Comparison of ENCODE assay signal across 8 cellular contexts in the genomic region with DNA sequence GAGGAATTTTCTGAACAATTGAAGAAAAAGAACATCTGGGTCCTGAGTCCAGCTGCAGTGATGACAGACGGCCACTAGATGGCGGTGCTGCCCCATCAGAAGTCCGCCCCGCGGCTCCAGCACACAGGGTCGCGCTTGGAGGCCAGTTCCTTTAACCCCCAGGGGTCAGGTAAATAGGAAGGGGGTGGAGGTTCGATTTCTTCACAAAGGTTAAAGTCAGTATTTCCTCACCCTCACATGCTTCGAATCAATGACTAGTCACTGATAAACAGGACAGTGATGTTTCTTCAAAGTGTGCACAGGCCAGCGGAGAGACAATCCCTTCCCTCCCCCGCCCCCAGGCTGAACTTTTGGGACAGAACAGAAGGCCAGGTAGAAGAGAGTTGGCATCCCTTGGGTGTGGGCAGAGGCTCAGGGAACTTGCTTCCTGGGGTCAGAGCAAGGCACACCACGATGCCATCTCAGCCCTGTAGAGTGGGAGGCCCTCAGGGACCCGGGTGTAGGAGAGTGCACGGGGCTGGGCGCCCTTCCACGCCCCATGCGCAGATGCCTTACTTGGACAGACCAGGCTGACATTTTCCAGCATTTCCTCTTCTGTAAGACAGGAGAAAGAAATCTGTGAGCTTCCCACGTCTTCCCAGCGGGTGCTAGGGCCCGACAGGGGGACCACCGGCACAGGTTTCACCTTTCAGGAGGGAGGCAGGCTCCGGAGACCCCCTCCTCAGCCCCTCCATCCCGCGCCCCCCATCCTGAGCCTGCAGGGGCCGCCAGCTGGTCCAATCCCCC. TPM values are rescaled to one million over a fixed set of nuclear protein-coding genes. Genes with fewer than 3 reads are reported as not detected.
DNase-seq lines count a peak whose midpoint lies in the region; ATAC-seq and TF ChIP-seq lines count a peak whose summit lies in the region.

No MANE protein-coding gene starts in this region.

- H3K27me3 ChIP-seq in body of pancreas: peaks cover 0 to 12% of the 10 kb centered on the region in 2 donors

- H3K27ac ChIP-seq in body of pancreas: no peak overlapping the region

- H3K4me1 ChIP-seq in ES-I3 (ENCODE audit: insufficient read depth, low read length): peaks cover 8% of the 10 kb centered on the region; the same call in 1 of the 2 replicates
- H3K4me1 ChIP-seq in body of pancreas: peaks cover 20% of the 10 kb centered on the region

- WGBS in body of pancreas, 2 donors: 14 to 15% methylated on average over 17 to 25 of the region's 25 CpGs

- peak; percentile 93 to 99 (median 94) for TF ChIP-seq CTCF in body of pancreas (IDR thresholded peaks at IDR 0.05)

- no peak overlapping the region for H3K4me3 ChIP-seq in body of pancreas
- H3K4me3 ChIP-seq in iPS-18c (ENCODE audit: insufficient read depth, low read depth, low read length): peak overlapping the region; percentile 69

- in situ Hi-C loops in KBM-7 (cut with MboI; ENCODE audit: low pct_unique_long_range_greater_than_20kb, low sequenced_read_pairs): loop anchor here (10.0 kb wide), 1 partner anchor 72 kb away; no protein-coding TSS in a partner anchor

- H3K9me3 ChIP-seq in ES-I3 (ENCODE audit: control insufficient read depth, insufficient read depth, low read length): no peaks in the 10 kb centered on the region
- H3K9me3 ChIP-seq in body of pancreas: no peaks in the 10 kb centered on the region
- H3K9me3 ChIP-seq in iPS-18c (ENCODE audit: control insufficient read depth, insufficient read depth, low read length): no peaks in the 10 kb centered on the region

- intact Hi-C loops in body of pancreas (cut with DNase I): loop anchor here (5.0 kb wide), 1 partner anchor 274 kb away; no protein-coding TSS in a partner anchor

- H3K36me3 ChIP-seq in ES-I3 (ENCODE audit: insufficient read depth, low read length) (no peaks in the 10 kb centered on the region), body of pancreas (replicated peaks in 1 of 2; ENCODE audit: insufficient read depth in 1 of 2, low read depth in 2 of 2) (no peaks in the 10 kb centered on the region)

- peak; percentile 59 for DNase-seq in KBM-7
- DNase-seq in T-helper 22 cell (ENCODE audit: low read depth): peak; percentile 7
- DNase-seq in body of pancreas: peak; percentile 52 to 75 (median 69)
- DNase-seq in smooth muscle cell of the brain vasculature (ENCODE audit: low read depth, low spot score): peak; percentile 24
- no peak for DNase-seq in cerebellar nuclear complex (lab: John Stamatoyannopoulos, UW)

- H3K9ac ChIP-seq in ES-I3 (ENCODE audit: low read depth, low read length): peak overlapping the region; percentile 52; the same call in 1 of the 2 replicates

- no peak for TF ChIP-seq POLR2A in body of pancreas (IDR thresholded peaks at IDR 0.05)

- ATAC-seq in GM21528 (IDR thresholded peaks at IDR 0.05; ENCODE audit: low FRiP score, unreplicated experiment) (peak; percentile 84), body of pancreas (peak; percentile 70)

RNA-seq across cellular contexts. Expression of a gene that starts 0.7 kb away (rescaled TPM):
- total RNA-seq in body of pancreas: under 1 TPM; 0.66 to 0.78 TPM

Comparison
In these comparisons a context has a peak if more than half of its experiments do, and no peak if none do; other contexts are left out.
1. DNase-seq: peak in KBM-7 (single experiment), T-helper 22 cell (single experiment), body of pancreas (4 of 4) and smooth muscle cell of the brain vasculature (single experiment); none in cerebellar nuclear complex (0 of 2).